In the genomic region with DNA sequence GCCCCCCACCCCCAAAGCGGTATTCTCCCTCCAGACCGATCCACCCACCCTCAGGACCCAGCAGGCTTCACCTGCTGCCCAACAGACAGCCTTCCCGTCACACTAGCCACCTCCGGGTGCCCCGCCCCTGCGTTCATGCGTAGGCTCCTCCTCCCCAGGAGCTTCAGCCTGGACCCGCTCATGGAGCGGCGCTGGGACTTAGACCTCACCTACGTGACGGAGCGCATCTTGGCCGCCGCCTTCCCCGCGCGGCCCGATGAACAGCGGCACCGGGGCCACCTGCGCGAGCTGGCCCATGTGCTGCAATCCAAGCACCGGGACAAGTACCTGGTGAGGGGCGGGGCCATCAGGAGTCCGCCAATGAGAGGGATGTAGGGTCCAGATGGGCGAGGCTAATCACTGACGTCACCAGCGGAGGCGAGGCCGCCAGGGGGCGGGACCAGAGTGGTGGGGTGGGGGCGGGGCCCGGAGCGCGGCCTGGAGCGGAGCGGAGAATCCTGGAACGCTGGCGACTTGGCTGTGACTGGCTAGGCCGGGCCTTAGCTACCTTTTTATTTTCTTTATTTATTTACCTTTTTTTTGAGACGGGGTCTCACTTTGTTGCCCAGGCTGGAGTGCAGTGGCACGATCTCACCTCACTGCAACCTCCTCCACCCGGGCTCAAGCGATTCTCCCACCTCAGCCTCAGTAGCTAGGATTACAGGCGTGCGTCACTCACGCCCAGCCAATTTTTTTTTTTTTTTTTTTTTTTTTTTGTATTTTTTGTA, we compare ENCODE assay signal across 1 cellular context.
A peak's percentile ranks its signal among the peaks of the same experiment; 100 is the strongest.
TF ChIP-seq lines count a peak whose summit lies in the region.

No MANE protein-coding gene starts in this region.

TF ChIP-seq in HepG2, 621 proteins besides CTCF, POLR2A, EP300 and RAD21 (continued from another document and continues in another):
- TF ChIP-seq ZNF331 (CRISPR knock-in tag; IDR thresholded peaks at IDR 0.05): no peak
- TF ChIP-seq ZNF660 (CRISPR knock-in tag; IDR thresholded peaks at IDR 0.05; ENCODE audit: borderline replicate concordance, low read depth): no peak
- no peak for TF ChIP-seq MIXL1 (CRISPR knock-in tag; IDR thresholded peaks at IDR 0.05)
- TF ChIP-seq REL (CRISPR knock-in tag; conservative IDR thresholded peaks at IDR 0.05): no peak
- TF ChIP-seq, protein P1, sequence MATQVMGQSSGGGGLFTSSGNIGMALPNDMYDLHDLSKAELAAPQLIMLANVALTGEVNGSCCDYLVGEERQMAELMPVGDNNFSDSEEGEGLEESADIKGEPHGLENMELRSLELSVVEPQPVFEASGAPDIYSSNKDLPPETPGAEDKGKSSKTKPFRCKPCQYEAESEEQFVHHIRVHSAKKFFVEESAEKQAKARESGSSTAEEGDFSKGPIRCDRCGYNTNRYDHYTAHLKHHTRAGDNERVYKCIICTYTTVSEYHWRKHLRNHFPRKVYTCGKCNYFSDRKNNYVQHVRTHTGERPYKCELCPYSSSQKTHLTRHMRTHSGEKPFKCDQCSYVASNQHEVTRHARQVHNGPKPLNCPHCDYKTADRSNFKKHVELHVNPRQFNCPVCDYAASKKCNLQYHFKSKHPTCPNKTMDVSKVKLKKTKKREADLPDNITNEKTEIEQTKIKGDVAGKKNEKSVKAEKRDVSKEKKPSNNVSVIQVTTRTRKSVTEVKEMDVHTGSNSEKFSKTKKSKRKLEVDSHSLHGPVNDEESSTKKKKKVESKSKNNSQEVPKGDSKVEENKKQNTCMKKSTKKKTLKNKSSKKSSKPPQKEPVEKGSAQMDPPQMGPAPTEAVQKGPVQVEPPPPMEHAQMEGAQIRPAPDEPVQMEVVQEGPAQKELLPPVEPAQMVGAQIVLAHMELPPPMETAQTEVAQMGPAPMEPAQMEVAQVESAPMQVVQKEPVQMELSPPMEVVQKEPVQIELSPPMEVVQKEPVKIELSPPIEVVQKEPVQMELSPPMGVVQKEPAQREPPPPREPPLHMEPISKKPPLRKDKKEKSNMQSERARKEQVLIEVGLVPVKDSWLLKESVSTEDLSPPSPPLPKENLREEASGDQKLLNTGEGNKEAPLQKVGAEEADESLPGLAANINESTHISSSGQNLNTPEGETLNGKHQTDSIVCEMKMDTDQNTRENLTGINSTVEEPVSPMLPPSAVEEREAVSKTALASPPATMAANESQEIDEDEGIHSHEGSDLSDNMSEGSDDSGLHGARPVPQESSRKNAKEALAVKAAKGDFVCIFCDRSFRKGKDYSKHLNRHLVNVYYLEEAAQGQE (IDR thresholded peaks at IDR 0.05; ENCODE audit: borderline replicate concordance in 1 of 2, low read depth in 1 of 2, low read length in 2 of 2): no peak
- TF ChIP-seq KLF6 (CRISPR knock-in tag; IDR thresholded peaks at IDR 0.05): 0 out of 2 replicates have a peak, but pooled peaks have one; percentile 7
- no peak for TF ChIP-seq ZNF382 (CRISPR knock-in tag; IDR thresholded peaks at IDR 0.05; ENCODE audit: borderline replicate concordance)
- TF ChIP-seq ZFP82 (CRISPR knock-in tag; IDR thresholded peaks at IDR 0.05; ENCODE audit: borderline replicate concordance): no peak
- TF ChIP-seq PRMT3 (CRISPR knock-in tag; IDR thresholded peaks at IDR 0.05; ENCODE audit: borderline replicate concordance, low read depth): no peak
- TF ChIP-seq ZNF205 (CRISPR knock-in tag; IDR thresholded peaks at IDR 0.05): no peak
- no peak for TF ChIP-seq ZNF546 (CRISPR knock-in tag; conservative IDR thresholded peaks at IDR 0.05)
- TF ChIP-seq, protein P2, sequence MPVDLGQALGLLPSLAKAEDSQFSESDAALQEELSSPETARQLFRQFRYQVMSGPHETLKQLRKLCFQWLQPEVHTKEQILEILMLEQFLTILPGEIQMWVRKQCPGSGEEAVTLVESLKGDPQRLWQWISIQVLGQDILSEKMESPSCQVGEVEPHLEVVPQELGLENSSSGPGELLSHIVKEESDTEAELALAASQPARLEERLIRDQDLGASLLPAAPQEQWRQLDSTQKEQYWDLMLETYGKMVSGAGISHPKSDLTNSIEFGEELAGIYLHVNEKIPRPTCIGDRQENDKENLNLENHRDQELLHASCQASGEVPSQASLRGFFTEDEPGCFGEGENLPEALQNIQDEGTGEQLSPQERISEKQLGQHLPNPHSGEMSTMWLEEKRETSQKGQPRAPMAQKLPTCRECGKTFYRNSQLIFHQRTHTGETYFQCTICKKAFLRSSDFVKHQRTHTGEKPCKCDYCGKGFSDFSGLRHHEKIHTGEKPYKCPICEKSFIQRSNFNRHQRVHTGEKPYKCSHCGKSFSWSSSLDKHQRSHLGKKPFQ (CRISPR knock-in tag; IDR thresholded peaks at IDR 0.05; ENCODE audit: insufficient replicate concordance): no peak
- TF ChIP-seq KDM2A (CRISPR knock-in tag; IDR thresholded peaks at IDR 0.05; ENCODE audit: borderline replicate concordance, low read depth): peak; percentile 38; the same call in 1 of the 2 replicates
- TF ChIP-seq SMAD9 (CRISPR knock-in tag; IDR thresholded peaks at IDR 0.05): no peak
- TF ChIP-seq ZBTB2 (CRISPR knock-in tag; IDR thresholded peaks at IDR 0.05; ENCODE audit: low read depth): no peak
- no peak for TF ChIP-seq AHR (CRISPR knock-in tag; IDR thresholded peaks at IDR 0.05)
- no peak for TF ChIP-seq NR2F1 (CRISPR knock-in tag; IDR thresholded peaks at IDR 0.05)
- TF ChIP-seq ATF1 (CRISPR knock-in tag; IDR thresholded peaks at IDR 0.05): no peak
- no peak for TF ChIP-seq BHLHE40 (IDR thresholded peaks at IDR 0.05; ENCODE audit: low read length)
- TF ChIP-seq ZNF180 (CRISPR knock-in tag; IDR thresholded peaks at IDR 0.05; ENCODE audit: borderline replicate concordance, low read depth): no peak
- no peak for TF ChIP-seq MTA3 (CRISPR knock-in tag; IDR thresholded peaks at IDR 0.05)
- TF ChIP-seq NCOA2 (CRISPR knock-in tag; IDR thresholded peaks at IDR 0.05): no peak
- no peak for TF ChIP-seq GATAD1 (CRISPR knock-in tag; IDR thresholded peaks at IDR 0.05)
- TF ChIP-seq ZNF251 (CRISPR knock-in tag; IDR thresholded peaks at IDR 0.05): no peak
- no peak for TF ChIP-seq MEIS1 (CRISPR knock-in tag; IDR thresholded peaks at IDR 0.05; ENCODE audit: borderline replicate concordance)
- TF ChIP-seq SP1 (IDR thresholded peaks at IDR 0.05): no peak
- TF ChIP-seq SP1 (CRISPR knock-in tag; IDR thresholded peaks at IDR 0.05): peak; percentile 48; the same call in 1 of the 2 replicates
- TF ChIP-seq DNMT1 (CRISPR knock-in tag; IDR thresholded peaks at IDR 0.05): no peak
- TF ChIP-seq ZBTB3 (CRISPR knock-in tag; IDR thresholded peaks at IDR 0.05; ENCODE audit: borderline replicate concordance, low read depth): no peak
- TF ChIP-seq, protein P3, sequence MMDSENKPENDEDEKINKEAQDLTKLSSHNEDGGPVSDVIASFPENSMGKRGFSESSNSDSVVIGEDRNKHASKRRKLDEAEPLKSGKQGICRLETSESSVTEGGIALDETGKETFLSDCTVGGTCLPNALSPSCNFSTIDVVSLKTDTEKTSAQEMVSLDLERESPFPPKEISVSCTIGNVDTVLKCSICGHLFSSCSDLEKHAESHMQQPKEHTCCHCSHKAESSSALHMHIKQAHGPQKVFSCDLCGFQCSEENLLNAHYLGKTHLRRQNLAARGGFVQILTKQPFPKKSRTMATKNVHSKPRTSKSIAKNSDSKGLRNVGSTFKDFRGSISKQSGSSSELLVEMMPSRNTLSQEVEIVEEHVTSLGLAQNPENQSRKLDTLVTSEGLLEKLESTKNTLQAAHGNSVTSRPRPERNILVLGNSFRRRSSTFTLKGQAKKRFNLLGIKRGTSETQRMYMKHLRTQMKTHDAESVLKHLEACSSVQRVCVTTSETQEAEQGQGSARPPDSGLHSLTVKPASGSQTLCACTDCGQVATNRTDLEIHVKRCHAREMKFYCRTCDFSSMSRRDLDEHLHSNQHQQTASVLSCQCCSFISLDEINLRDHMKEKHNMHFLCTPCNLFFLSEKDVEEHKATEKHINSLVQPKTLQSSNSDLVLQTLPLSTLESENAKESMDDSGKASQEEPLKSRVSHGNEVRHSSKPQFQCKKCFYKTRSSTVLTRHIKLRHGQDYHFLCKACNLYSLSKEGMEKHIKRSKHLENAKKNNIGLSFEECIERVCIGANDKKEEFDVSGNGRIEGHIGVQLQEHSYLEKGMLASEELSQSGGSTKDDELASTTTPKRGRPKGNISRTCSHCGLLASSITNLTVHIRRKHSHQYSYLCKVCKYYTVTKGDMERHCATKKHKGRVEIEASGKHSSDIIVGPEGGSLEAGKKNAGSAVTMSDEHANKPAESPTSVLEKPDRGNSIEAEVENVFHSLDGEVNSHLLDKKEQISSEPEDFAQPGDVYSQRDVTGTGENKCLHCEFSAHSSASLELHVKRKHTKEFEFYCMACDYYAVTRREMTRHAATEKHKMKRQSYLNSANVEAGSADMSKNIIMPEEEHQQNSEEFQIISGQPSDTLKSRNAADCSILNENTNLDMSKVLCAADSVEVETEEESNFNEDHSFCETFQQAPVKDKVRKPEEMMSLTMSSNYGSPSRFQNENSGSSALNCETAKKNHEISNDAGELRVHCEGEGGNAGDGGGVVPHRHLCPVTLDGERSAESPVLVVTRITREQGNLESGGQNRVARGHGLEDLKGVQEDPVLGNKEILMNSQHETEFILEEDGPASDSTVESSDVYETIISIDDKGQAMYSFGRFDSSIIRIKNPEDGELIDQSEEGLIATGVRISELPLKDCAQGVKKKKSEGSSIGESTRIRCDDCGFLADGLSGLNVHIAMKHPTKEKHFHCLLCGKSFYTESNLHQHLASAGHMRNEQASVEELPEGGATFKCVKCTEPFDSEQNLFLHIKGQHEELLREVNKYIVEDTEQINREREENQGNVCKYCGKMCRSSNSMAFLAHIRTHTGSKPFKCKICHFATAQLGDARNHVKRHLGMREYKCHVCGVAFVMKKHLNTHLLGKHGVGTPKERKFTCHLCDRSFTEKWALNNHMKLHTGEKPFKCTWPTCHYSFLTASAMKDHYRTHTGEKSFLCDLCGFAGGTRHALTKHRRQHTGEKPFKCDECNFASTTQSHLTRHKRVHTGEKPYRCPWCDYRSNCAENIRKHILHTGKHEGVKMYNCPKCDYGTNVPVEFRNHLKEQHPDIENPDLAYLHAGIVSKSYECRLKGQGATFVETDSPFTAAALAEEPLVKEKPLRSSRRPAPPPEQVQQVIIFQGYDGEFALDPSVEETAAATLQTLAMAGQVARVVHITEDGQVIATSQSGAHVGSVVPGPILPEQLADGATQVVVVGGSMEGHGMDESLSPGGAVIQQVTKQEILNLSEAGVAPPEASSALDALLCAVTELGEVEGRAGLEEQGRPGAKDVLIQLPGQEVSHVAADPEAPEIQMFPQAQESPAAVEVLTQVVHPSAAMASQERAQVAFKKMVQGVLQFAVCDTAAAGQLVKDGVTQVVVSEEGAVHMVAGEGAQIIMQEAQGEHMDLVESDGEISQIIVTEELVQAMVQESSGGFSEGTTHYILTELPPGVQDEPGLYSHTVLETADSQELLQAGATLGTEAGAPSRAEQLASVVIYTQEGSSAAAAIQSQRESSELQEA (CRISPR knock-in tag; IDR thresholded peaks at IDR 0.05; ENCODE audit: not compliant biosample characterization): no peak
- peak; percentile 18; the same call in 1 of the 2 replicates for TF ChIP-seq TGIF2 (CRISPR knock-in tag; IDR thresholded peaks at IDR 0.05)
- no peak for TF ChIP-seq FOXJ3 (CRISPR knock-in tag; IDR thresholded peaks at IDR 0.05; ENCODE audit: borderline replicate concordance)
- no peak for TF ChIP-seq MYNN (CRISPR knock-in tag; IDR thresholded peaks at IDR 0.05; ENCODE audit: low read depth)
- no peak for TF ChIP-seq KLF12 (CRISPR knock-in tag; IDR thresholded peaks at IDR 0.05; ENCODE audit: borderline replicate concordance)
- no peak for TF ChIP-seq PAWR (CRISPR knock-in tag; IDR thresholded peaks at IDR 0.05; ENCODE audit: borderline replicate concordance)
- no peak for TF ChIP-seq DNMT3B (CRISPR knock-in tag; conservative IDR thresholded peaks at IDR 0.05)
- no peak for TF ChIP-seq TFDP1 (CRISPR knock-in tag; IDR thresholded peaks at IDR 0.05; ENCODE audit: borderline replicate concordance)
- TF ChIP-seq, protein P4, sequence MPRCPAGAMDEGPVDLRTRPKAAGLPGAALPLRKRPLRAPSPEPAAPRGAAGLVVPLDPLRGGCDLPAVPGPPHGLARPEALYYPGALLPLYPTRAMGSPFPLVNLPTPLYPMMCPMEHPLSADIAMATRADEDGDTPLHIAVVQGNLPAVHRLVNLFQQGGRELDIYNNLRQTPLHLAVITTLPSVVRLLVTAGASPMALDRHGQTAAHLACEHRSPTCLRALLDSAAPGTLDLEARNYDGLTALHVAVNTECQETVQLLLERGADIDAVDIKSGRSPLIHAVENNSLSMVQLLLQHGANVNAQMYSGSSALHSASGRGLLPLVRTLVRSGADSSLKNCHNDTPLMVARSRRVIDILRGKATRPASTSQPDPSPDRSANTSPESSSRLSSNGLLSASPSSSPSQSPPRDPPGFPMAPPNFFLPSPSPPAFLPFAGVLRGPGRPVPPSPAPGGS (CRISPR knock-in tag; IDR thresholded peaks at IDR 0.05): no peak
- 0 out of 2 replicates have a peak, but pooled peaks have one; percentile 30 for TF ChIP-seq SP2 (CRISPR knock-in tag; IDR thresholded peaks at IDR 0.05)
- TF ChIP-seq, protein P5, sequence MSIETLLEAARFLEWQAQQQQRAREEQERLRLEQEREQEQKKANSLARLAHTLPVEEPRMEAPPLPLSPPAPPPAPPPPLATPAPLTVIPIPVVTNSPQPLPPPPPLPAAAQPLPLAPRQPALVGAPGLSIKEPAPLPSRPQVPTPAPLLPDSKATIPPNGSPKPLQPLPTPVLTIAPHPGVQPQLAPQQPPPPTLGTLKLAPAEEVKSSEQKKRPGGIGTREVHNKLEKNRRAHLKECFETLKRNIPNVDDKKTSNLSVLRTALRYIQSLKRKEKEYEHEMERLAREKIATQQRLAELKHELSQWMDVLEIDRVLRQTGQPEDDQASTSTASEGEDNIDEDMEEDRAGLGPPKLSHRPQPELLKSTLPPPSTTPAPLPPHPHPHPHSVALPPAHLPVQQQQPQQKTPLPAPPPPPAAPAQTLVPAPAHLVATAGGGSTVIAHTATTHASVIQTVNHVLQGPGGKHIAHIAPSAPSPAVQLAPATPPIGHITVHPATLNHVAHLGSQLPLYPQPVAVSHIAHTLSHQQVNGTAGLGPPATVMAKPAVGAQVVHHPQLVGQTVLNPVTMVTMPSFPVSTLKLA (IDR thresholded peaks at IDR 0.05): no peak
- TF ChIP-seq NRL (CRISPR knock-in tag; IDR thresholded peaks at IDR 0.05; ENCODE audit: borderline replicate concordance): no peak
